Comparison of ENCODE assay signal across 9 cellular contexts in the genomic region with DNA sequence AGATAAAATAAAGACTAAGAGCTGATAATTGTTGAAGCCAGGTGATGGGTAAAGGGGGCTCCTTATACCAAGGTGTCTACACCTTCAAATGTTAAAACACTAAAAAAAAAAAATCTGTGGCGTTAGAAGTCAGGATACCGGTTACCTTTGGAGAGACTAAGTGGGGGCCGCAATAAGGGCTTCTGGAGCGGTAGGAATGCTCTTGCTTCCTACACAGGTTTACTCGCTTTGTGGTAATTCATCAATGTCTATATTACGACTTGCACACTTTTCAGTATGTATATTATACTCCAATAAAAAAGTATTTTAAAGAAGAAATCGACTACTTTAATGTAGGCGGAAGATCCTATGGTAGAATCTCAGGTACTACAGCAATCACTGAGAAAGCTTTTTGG. TPM values are rescaled to one million over a fixed set of nuclear protein-coding genes. Genes with fewer than 3 reads are reported as not detected.
DNase-seq lines count a peak whose midpoint lies in the region; ATAC-seq, FAIRE-seq and TF ChIP-seq lines count a peak whose summit lies in the region.
"Had no signal": no experiment of that assay in that cellular context is flagged by ENCODE, and none has a peak within 500 bp of the region (broad histone marks: within the 10 kb centered on the region; RNA-seq: fewer than 3 reads in every experiment).

No MANE protein-coding gene starts in this region.

- dilution Hi-C loops in keratinocyte (cut with MboI; ENCODE audit: extremely low pct_ligation_motif_present, low sequenced_read_pairs) = no loop called here

- POLR2A ChIA-PET in SK-N-SH (lab: Yijun Ruan, JAX) = interaction anchor here (0.6 to 2.0 kb wide), 7 partner anchors 11 to 199 kb away, joined by 3 to 21 read pairs (median 11); a partner anchor contains a TSS

- H3K4me1 ChIP-seq in SK-N-SH (ENCODE audit: control insufficient read depth in 1 of 2, insufficient read depth in 2 of 2, low read depth in 1 of 2, low read length in 1 of 2) = peaks cover 4 to 9% of the 10 kb centered on the region in 2 experiments; a peak in 3 of 4 replicates
- peaks cover 12% of the 10 kb centered on the region for H3K4me1 ChIP-seq in keratinocyte (ENCODE audit: control insufficient read depth, extremely low read depth, insufficient read depth, low read length)
- H3K4me1 ChIP-seq in suprapubic skin = peaks cover 8% of the 10 kb centered on the region

- H3K27ac ChIP-seq in SK-N-SH (ENCODE audit: low read depth in 2 of 2, low read length in 1 of 2) = peak overlapping the region; percentile 78 to 95
- peak overlapping the region; percentile 95 for H3K27ac ChIP-seq in keratinocyte (ENCODE audit: control insufficient read depth, insufficient read depth, low read length)
- H3K27ac ChIP-seq in suprapubic skin = peak overlapping the region; percentile 87

- CTCF ChIA-PET in SK-N-SH (lab: Yijun Ruan, JAX) = interaction anchor here (0.6 to 3.1 kb wide), 30 partner anchors 9 to 727 kb away, joined by 3 to 44 read pairs (median 5); a partner anchor contains a TSS

- TF ChIP-seq CTCF in SK-N-SH (IDR thresholded peaks at IDR 0.05) (no peak), keratinocyte (optimal IDR thresholded peaks at IDR 0.05 in 1 of 3, IDR thresholded peaks at IDR 0.05 in 1 of 3, conservative IDR thresholded peaks at IDR 0.05 in 1 of 3; ENCODE audit: extremely low read depth in 1 of 3, insufficient read depth in 2 of 3, low read length in 3 of 3) (no peak), suprapubic skin (IDR thresholded peaks at IDR 0.05) (no peak)

- H3K4me2 ChIP-seq in SK-N-SH (peak overlapping the region; percentile 84), keratinocyte (ENCODE audit: control insufficient read depth, extremely low read depth, insufficient read depth, low read depth, low read length) (peak overlapping the region; percentile 93)

- H3K36me3 Mint-ChIP-seq in activated naive CD4-positive, alpha-beta T cell treated with anti-CD3 and anti-CD28 coated beads, Interleukin-2, amount 50 U/mL, for 72 hours = peaks cover 0 to 18% of the 10 kb centered on the region in 2 donors

- H2AFZ ChIP-seq in SK-N-SH (ENCODE audit: low read depth) = peak overlapping the region; percentile 42
- peak overlapping the region; percentile 95 for H2AFZ ChIP-seq in keratinocyte (ENCODE audit: control insufficient read depth, low read length)

- no peaks in the 10 kb centered on the region for H3K9me2 ChIP-seq in SK-N-SH

- no peak for FAIRE-seq in keratinocyte (lab: Jason Lieb, UNC)
- FAIRE-seq: TTC549 had no signal

- H3K9me3 ChIP-seq in SK-N-SH (no peaks in the 10 kb centered on the region), keratinocyte (ENCODE audit: control insufficient read depth, low read depth, low read length) (no peaks in the 10 kb centered on the region), suprapubic skin (no peaks in the 10 kb centered on the region)

- H3F3A ChIP-seq in SK-N-SH (replicated peaks; ENCODE audit: insufficient read depth) = peaks cover 19% of the 10 kb centered on the region

- ATAC-seq in SK-N-SH treated with all-trans-retinoic acid at 6 μM for 48 hours = no peak
- ATAC-seq in activated naive CD4-positive, alpha-beta T cell treated with anti-CD3 and anti-CD28 coated beads, Interleukin-2, amount 50 U/mL, for 72 hours = no peak

- DNase-seq in SK-N-SH = peak; percentile 23
- DNase-seq in activated naive CD4-positive, alpha-beta T cell treated with anti-CD3 and anti-CD28 coated beads, Interleukin-2, amount 50 U/mL, for 72 hours (ENCODE audit: low spot score in 2 of 2) = no peak
- no peak for DNase-seq in keratinocyte (ENCODE audit: low read depth, low spot score)
- DNase-seq in suprapubic skin (ENCODE audit: low spot score in 2 of 2) = no peak
- DNase-seq in amygdala (lab: John Stamatoyannopoulos, UW) = no peak
- no peak for DNase-seq in ecto neural progenitor cell (ENCODE audit: low spot score)
- DNase-seq in NOMO-1 treated with dmso at 0.1 percent for 144 hours (lab: John Stamatoyannopoulos, UW; ENCODE audit: unreplicated experiment) = no peak

- WGBS in SK-N-SH (ENCODE audit: low lambda C conversion rate) = 27% methylated on average over 8 of the region's 8 CpGs
- WGBS in suprapubic skin = 7% methylated on average over 8 of the region's 8 CpGs

- peak overlapping the region; percentile 90 to 98 for H3K27ac Mint-ChIP-seq in activated naive CD4-positive, alpha-beta T cell treated with anti-CD3 and anti-CD28 coated beads, Interleukin-2, amount 50 U/mL, for 72 hours

- no peaks in the 10 kb centered on the region for H4K20me1 ChIP-seq in SK-N-SH (ENCODE audit: insufficient read depth)
- no peaks in the 10 kb centered on the region for H4K20me1 ChIP-seq in keratinocyte (ENCODE audit: control insufficient read depth, extremely low read depth, insufficient read depth, low read length)

- H3K4me3 ChIP-seq in SK-N-SH (ENCODE audit: low read depth in 2 of 2, low read length in 1 of 2) (peak overlapping the region; percentile 65 to 73), keratinocyte (ENCODE audit: control insufficient read depth in 2 of 3, extremely low read depth in 1 of 3, insufficient read depth in 2 of 3, low read depth in 1 of 3, low read length in 3 of 3) (peak overlapping the region; percentile 82 to 92 (median 87)), suprapubic skin (peak overlapping the region; percentile 54)

- TF ChIP-seq RAD21 in SK-N-SH (IDR thresholded peaks at IDR 0.05; ENCODE audit: low read length) = no peak

- no peak for TF ChIP-seq EP300 in SK-N-SH (IDR thresholded peaks at IDR 0.05; ENCODE audit: borderline replicate concordance in 1 of 2, low read depth in 1 of 2, low read length in 1 of 2)
- no peak for TF ChIP-seq EP300 in suprapubic skin (IDR thresholded peaks at IDR 0.05)

- no peaks in the 10 kb centered on the region for H3K9me3 Mint-ChIP-seq in activated naive CD4-positive, alpha-beta T cell treated with anti-CD3 and anti-CD28 coated beads, Interleukin-2, amount 50 U/mL, for 72 hours

- H3K79me2 ChIP-seq in SK-N-SH (ENCODE audit: insufficient read depth) (peaks cover 49% of the 10 kb centered on the region), keratinocyte (ENCODE audit: control insufficient read depth, insufficient read depth, low read length) (peaks cover 51% of the 10 kb centered on the region)

- H3K9ac ChIP-seq in SK-N-SH (peak overlapping the region; percentile 76), keratinocyte (ENCODE audit: control insufficient read depth, extremely low read depth, insufficient read depth, low read length) (peak overlapping the region; percentile 97)

- H3K36me3 ChIP-seq in SK-N-SH (replicated peaks in 1 of 2; ENCODE audit: control insufficient read depth in 1 of 2, insufficient read depth in 2 of 2, low read length in 1 of 2) (peaks cover 28 to 38% of the 10 kb centered on the region in 2 experiments), keratinocyte (ENCODE audit: control insufficient read depth in 2 of 2, extremely low read depth in 1 of 2, insufficient read depth in 2 of 2, low read length in 2 of 2) (peaks cover under 1 to 20% of the 10 kb centered on the region in 2 experiments), suprapubic skin (peaks cover 19% of the 10 kb centered on the region)

- no peaks in the 10 kb centered on the region for H3K27me3 ChIP-seq in SK-N-SH (ENCODE audit: insufficient read depth)
- H3K27me3 ChIP-seq in keratinocyte (ENCODE audit: control insufficient read depth, extremely low read depth, insufficient read depth, low read length) = no peaks in the 10 kb centered on the region
- H3K27me3 ChIP-seq in suprapubic skin = no peaks in the 10 kb centered on the region

- H3K9me1 ChIP-seq in keratinocyte (ENCODE audit: control insufficient read depth, extremely low read depth, insufficient read depth, low read length) = no peaks in the 10 kb centered on the region

- TF ChIP-seq POLR2A in suprapubic skin (IDR thresholded peaks at IDR 0.05) = no peak

TF ChIP-seq in SK-N-SH treated with all-trans-retinoic acid at 6 μM for 48 hours, 23 proteins besides CTCF, POLR2A, EP300 and RAD21 (continues in another document):
- no peak for TF ChIP-seq RARB (CRISPR knock-in tag; IDR thresholded peaks at IDR 0.05)

RNA-seq across cellular contexts. Expression of a gene that starts 12.5 kb away (rescaled TPM):
- 37.5 and 48.2 TPM in 2 replicates for polyA plus RNA-seq in SK-N-SH (2012; rRNA removed)
- 39.8 and 47.0 TPM in 2 replicates for polyA plus RNA-seq in SK-N-SH (2012; cell fraction: cytosol; rRNA removed)
- polyA plus RNA-seq in SK-N-SH (2012; cell fraction: nucleus; rRNA removed) = 38.6 and 42.4 TPM in 2 replicates
- total RNA-seq in activated naive CD4-positive, alpha-beta T cell treated with anti-CD3 and anti-CD28 coated beads, Interleukin-2, amount 50 U/mL, for 72 hours = 100 to 1,000 TPM in 1 of 2 donors, 10 to 100 TPM in 1; 87.4 to 116 TPM
- 58.9 to 98.7 TPM (median 79.2 TPM) in 3 replicates for polyA plus RNA-seq in keratinocyte
- 17.9 TPM for polyA plus RNA-seq in keratinocyte (2011; ENCODE audit: low read depth)
- 47.8 and 68.7 TPM in 2 replicates for polyA plus RNA-seq in keratinocyte (2011; cell fraction: cytosol; rRNA removed)
- polyA plus RNA-seq in keratinocyte (2011; cell fraction: nucleus; rRNA removed) = 55.8 and 58.3 TPM in 2 replicates
- 26.4 and 46.7 TPM in 2 replicates for polyA plus RNA-seq in keratinocyte (2012; ENCODE audit: low replicate concordance)
- polyA minus RNA-seq in keratinocyte = 68.0 to 132 TPM (median 89.5 TPM) in 3 replicates
- 65.4 TPM for polyA minus RNA-seq in keratinocyte (2011; cell fraction: cytosol; rRNA and poly(A)+ RNA removed)
- 36.3 and 66.4 TPM in 2 replicates for polyA minus RNA-seq in keratinocyte (2011; cell fraction: nucleus; rRNA and poly(A)+ RNA removed)
- total RNA-seq in suprapubic skin = 10 to 100 TPM; 48.7 to 63.7 (median 51.9) TPM

RNA-seq across cellular contexts. Expression of a gene that starts 12.6 kb away (rescaled TPM):
- polyA plus RNA-seq in SK-N-SH (2012; rRNA removed) (6.7 and 8.6 TPM in 2 replicates), keratinocyte (9.9 to 13.1 TPM (median 11.5 TPM) in 3 replicates)
- polyA plus RNA-seq in SK-N-SH (2012; cell fraction: cytosol; rRNA removed) = 8.0 and 8.9 TPM in 2 replicates
- 7.1 and 13.0 TPM in 2 replicates for polyA plus RNA-seq in SK-N-SH (2012; cell fraction: nucleus; rRNA removed)
- total RNA-seq in activated naive CD4-positive, alpha-beta T cell treated with anti-CD3 and anti-CD28 coated beads, Interleukin-2, amount 50 U/mL, for 72 hours = 10 to 100 TPM; 10.3 to 12.8 TPM
- polyA plus RNA-seq in keratinocyte (2011; ENCODE audit: low read depth) = 6.4 TPM
- 6.9 and 12.8 TPM in 2 replicates for polyA plus RNA-seq in keratinocyte (2011; cell fraction: cytosol; rRNA removed)
- polyA plus RNA-seq in keratinocyte (2011; cell fraction: nucleus; rRNA removed) = 17.7 and 18.9 TPM in 2 replicates
- 6.1 and 6.9 TPM in 2 replicates for polyA plus RNA-seq in keratinocyte (2012; ENCODE audit: low replicate concordance)
- polyA minus RNA-seq in keratinocyte = 7.0 to 13.2 TPM (median 9.0 TPM) in 3 replicates
- 5.4 TPM for polyA minus RNA-seq in keratinocyte (2011; cell fraction: cytosol; rRNA and poly(A)+ RNA removed)
- polyA minus RNA-seq in keratinocyte (2011; cell fraction: nucleus; rRNA and poly(A)+ RNA removed) = 4.9 and 9.6 TPM in 2 replicates
- 10 to 100 TPM in 1 of 4 donors, 1 to 10 TPM in 3; 8.5 to 13.2 (median 9.4) TPM for total RNA-seq in suprapubic skin
